14 cellular contexts compared by ENCODE assay signal in the genomic region with DNA sequence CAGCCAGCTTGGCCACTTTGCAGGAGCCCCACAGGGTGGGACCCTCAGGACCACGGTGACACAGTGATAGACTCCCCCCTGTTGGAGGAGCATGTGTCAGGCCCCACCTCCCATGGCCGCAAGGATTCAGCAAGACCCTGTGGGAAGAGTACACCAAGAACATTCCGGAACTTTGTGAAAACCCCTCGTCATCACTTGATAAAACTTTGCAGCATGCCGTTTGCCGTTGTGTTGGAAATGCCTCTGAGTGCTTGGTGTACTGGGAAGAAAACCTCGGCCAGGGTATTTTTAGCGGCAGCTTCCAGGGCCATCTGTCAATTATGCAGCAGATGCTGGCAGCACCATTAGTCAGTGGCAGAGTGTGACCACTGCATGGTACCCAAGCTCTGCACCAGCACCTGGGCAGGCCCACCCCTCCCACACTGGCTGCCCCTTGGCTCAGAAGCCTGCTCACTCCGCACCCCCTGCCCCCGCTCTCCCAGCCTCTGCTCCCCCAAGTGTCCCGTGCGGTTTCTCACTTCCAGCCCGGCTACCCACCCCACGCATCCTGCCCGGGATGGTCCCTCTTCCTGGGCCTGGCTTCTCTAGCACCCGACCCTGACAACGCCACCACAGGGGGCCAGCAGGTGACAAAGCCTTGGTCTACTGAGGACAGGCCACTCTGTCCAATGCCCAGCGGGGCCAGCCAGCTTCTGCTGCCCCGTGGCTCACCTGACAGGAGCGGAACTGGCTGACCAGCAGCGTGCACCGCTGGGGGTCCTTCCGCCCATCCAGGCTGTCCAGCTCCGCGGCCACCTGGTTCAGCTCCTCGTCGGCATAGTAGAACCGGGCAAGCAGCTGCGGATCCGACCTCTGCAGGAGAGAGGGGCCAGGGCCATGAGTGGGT.
A peak's percentile ranks its signal among the peaks of the same experiment; 100 is the strongest.
DNase-seq lines count a peak whose midpoint lies in the region; TF ChIP-seq lines count a peak whose summit lies in the region.
"Had no signal": no experiment of that assay in that cellular context is flagged by ENCODE, and none has a peak within 500 bp of the region (broad histone marks: within the 10 kb centered on the region; RNA-seq: fewer than 3 reads in every experiment).

No MANE protein-coding gene starts in this region.

- no peaks in the 10 kb centered on the region for H3K9me3 ChIP-seq in tibial artery
- H3K9me3 ChIP-seq: esophagus squamous epithelium, uterus had no signal

- TF ChIP-seq CTCF in tibial artery (IDR thresholded peaks at IDR 0.05), result no peak

- no peak overlapping the region for H3K4me3 ChIP-seq in tibial artery
- H3K4me3 ChIP-seq: esophagus squamous epithelium, GM23248, uterus had no signal

- DNase-seq in activated CD8-positive, alpha-beta memory T cell treated with anti-CD3 and anti-CD28 coated beads, Interleukin-2, amount 50 U/mL, for 48 hours, result peak; percentile 46
- DNase-seq in activated CD8-positive, alpha-beta memory T cell treated with anti-CD3 and anti-CD28 coated beads for 24 hours, result no peak
- DNase-seq in cerebellum (ENCODE audit: low spot score) (peak; percentile 76), medulla oblongata (ENCODE audit: extremely low spot score) (peak; percentile 16), tibial artery (peak; percentile 16 to 55), NCI-H526 treated with DMSO at 0.1 percent for 48 hours (lab: John Stamatoyannopoulos, UW) (no peak), midbrain (lab: John Stamatoyannopoulos, UW) (no peak)
- no peak for DNase-seq in activated CD4-positive, CD25-positive, alpha-beta regulatory T cell treated with anti-CD3 and anti-CD28 coated beads, Interleukin-2, amount 50 U/mL, for 72 hours
- DNase-seq: DMS153, esophagus squamous epithelium, NCI-H1092, NCI-H748 treated with DMSO at 0.1 percent for 48 hours had no signal

- peaks cover 0 to 10% (median 8%) of the 10 kb centered on the region in 4 donors for H3K4me1 ChIP-seq in tibial artery
- H3K4me1 ChIP-seq: uterus had no signal

- intact Hi-C loops in tibial artery (cut with DNase I; ENCODE audit: low total_unique reads), result no loop called here

- H3K27me3 ChIP-seq in tibial artery, result no peaks in the 10 kb centered on the region
- H3K27me3 ChIP-seq: esophagus squamous epithelium, uterus had no signal

- H3K36me3 ChIP-seq in tibial artery, result no peaks in the 10 kb centered on the region
- H3K36me3 ChIP-seq: esophagus squamous epithelium, uterus had no signal

- H3K27ac ChIP-seq in tibial artery, result peak overlapping the region in 1 of 2 donors; percentile 9
- H3K27ac ChIP-seq: GM23248, uterus had no signal

Comparison
In these comparisons a context has a peak if more than half of its experiments do, and no peak if none do; other contexts are left out.
1. DNase-seq: peak in activated CD8-positive, alpha-beta memory T cell treated with anti-CD3 and anti-CD28 coated beads, Interleukin-2, amount 50 U/mL, for 48 hours (single experiment), cerebellum (single experiment), medulla oblongata (single experiment) and tibial artery (2 of 2); none in activated CD8-positive, alpha-beta memory T cell treated with anti-CD3 and anti-CD28 coated beads for 24 hours (single experiment), activated CD4-positive, CD25-positive, alpha-beta regulatory T cell treated with anti-CD3 and anti-CD28 coated beads, Interleukin-2, amount 50 U/mL, for 72 hours (single experiment), NCI-H526 treated with DMSO at 0.1 percent for 48 hours (single experiment) and midbrain (single experiment).